2 cellular contexts compared by ENCODE assay signal in the genomic region with DNA sequence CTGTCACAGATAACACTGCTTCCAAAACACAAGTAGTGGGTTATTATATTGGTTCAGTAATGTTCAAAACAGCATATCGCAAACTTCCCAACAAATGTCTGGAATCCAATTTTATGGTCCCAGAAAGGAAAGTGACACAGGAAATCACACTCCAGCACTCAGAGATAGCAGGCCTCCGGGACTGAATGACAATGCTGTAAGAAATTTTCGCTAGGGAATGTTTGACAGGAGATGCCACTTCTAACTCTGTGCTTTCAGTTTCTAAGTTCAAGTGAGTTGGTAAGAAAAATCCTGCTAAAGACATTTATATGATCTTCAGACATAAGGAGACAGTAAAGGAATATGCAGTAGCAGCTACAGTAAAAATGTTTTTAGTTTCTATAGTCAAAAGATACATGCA.
TF ChIP-seq lines count a peak whose summit lies in the region.

No MANE protein-coding gene starts in this region.

TF ChIP-seq in IMR-90, 13 proteins besides CTCF, POLR2A, EP300 and RAD21:
- TF ChIP-seq BHLHE40 (IDR thresholded peaks at IDR 0.05; ENCODE audit: low read depth, low read length): no peak
- TF ChIP-seq FOS (IDR thresholded peaks at IDR 0.05; ENCODE audit: low read depth, low read length): no peak
- TF ChIP-seq RCOR1 (IDR thresholded peaks at IDR 0.05; ENCODE audit: insufficient replicate concordance, low read length): no peak
- no peak for TF ChIP-seq USF2 (IDR thresholded peaks at IDR 0.05; ENCODE audit: low read depth, low read length)
- no peak for TF ChIP-seq CHD1 (IDR thresholded peaks at IDR 0.05; ENCODE audit: low read depth, low read length)
- TF ChIP-seq ELK1 (IDR thresholded peaks at IDR 0.05; ENCODE audit: borderline replicate concordance, low read depth, low read length): no peak
- no peak for TF ChIP-seq RFX5 (IDR thresholded peaks at IDR 0.05; ENCODE audit: low read depth, low read length)
- TF ChIP-seq SMC3 (IDR thresholded peaks at IDR 0.05; ENCODE audit: low read depth, low read length): no peak
- no peak for TF ChIP-seq MAZ (IDR thresholded peaks at IDR 0.05; ENCODE audit: borderline replicate concordance, low read depth, low read length)
- no peak for TF ChIP-seq MAFK (IDR thresholded peaks at IDR 0.05; ENCODE audit: low read depth, low read length)
- TF ChIP-seq CEBPB (IDR thresholded peaks at IDR 0.05; ENCODE audit: low read depth, low read length): no peak
- no peak for TF ChIP-seq NFE2L2 (IDR thresholded peaks at IDR 0.05; ENCODE audit: low read depth, low read length)
- no peak for TF ChIP-seq MXI1 (IDR thresholded peaks at IDR 0.05; ENCODE audit: borderline replicate concordance, low read depth, low read length)

TF ChIP-seq in endothelial cell of umbilical vein, 7 proteins besides CTCF, POLR2A, EP300 and RAD21:
- TF ChIP-seq FOS (IDR thresholded peaks at IDR 0.05; ENCODE audit: borderline replicate concordance, insufficient read depth, low read length) (no peak), GATA2 (IDR thresholded peaks at IDR 0.05; ENCODE audit: insufficient read depth, insufficient read length, low read depth, low read length) (no peak), POLR2AphosphoS5 (IDR thresholded peaks at IDR 0.05; ENCODE audit: insufficient read depth, low read depth, low read length) (no peak), EZH2 (IDR thresholded peaks at IDR 0.05; ENCODE audit: borderline replicate concordance, low read depth, low read length, severe bottlenecking) (no peak), MAX (IDR thresholded peaks at IDR 0.05; ENCODE audit: insufficient read depth, insufficient read length) (no peak), MYC (IDR thresholded peaks at IDR 0.05; ENCODE audit: low read depth, low read length) (no peak), JUN (IDR thresholded peaks at IDR 0.05; ENCODE audit: borderline replicate concordance, insufficient read depth, insufficient read length, low read depth) (no peak)
